30 cellular contexts compared by ENCODE assay signal in the genomic region with DNA sequence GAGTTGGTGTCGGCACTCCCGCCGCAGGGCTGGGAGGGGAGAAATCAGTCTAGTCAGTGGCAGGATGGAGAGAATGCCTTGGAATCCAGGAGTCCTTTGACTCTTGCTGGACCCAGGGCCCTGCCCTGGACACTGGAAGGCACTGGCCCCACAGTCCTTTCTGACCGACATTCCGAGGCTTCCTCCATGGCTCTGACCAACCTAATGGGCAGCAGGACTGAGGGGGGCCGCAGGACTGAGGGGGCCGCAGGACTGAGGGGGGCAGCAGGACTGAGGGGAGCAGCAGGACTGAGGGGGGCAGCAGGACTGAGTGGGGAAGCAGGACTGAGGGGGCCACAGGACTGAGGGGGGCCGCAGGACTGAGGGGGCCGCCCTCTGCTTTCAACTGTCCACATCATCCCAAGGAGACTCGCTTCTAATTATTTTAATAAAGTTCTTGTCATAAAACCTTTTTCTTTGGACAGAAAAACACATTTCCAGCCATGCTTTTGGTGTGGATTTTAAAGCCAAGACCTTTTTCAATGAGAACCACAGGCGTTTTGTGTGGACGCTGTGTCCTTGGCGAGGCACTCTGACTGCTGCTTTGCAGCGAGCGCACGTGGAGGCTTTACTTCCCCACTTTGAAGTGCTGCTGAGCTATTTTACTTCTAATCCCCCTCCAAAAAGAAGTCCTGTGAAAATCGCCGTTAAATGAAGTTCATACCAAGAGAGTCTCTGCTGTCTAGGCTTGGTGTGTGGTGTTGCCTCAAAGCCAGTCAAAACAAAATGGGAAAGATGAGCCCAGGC.
"Had no signal": no experiment of that assay in that cellular context is flagged by ENCODE, and none has a peak within 500 bp of the region (broad histone marks: within the 10 kb centered on the region; RNA-seq: fewer than 3 reads in every experiment).

No MANE protein-coding gene starts in this region.

- ATAC-seq: esophagus mucosa; gastrocnemius medialis; left colon; naive thymus-derived CD8-positive, alpha-beta T cell; pancreas; right lobe of liver; upper lobe of right lung had no signal

- H3K36me3 ChIP-seq: colonic mucosa, uterus had no signal

- H3K4me1 ChIP-seq: colonic mucosa, gastrocnemius medialis, pancreas, right lobe of liver, upper lobe of right lung, uterus had no signal

- H3K27me3 ChIP-seq: colonic mucosa, gastrocnemius medialis, heart left ventricle, hepatocyte, neutrophil, pancreas, right lobe of liver, stomach, transverse colon, upper lobe of right lung, uterus had no signal

- H3K27ac Mint-ChIP-seq: dendritic cell treated with granulocyte-macrophage colony-stimulating factor and Interleukin-4, amounts not matched to agents 40 ng/mL and 50 ng/mL, for 4 days; endodermal cell; memory B cell; naive thymus-derived CD8-positive, alpha-beta T cell had no signal

- H3K4me3 ChIP-seq: colonic mucosa, gastrocnemius medialis, heart left ventricle, hepatocyte, lung, pancreas, right lobe of liver, stomach, transverse colon, upper lobe of right lung, uterus had no signal

- H3K9me3 Mint-ChIP-seq: central memory CD8-positive, alpha-beta T cell; dendritic cell treated with granulocyte-macrophage colony-stimulating factor and Interleukin-4, amounts not matched to agents 40 ng/mL and 50 ng/mL, for 4 days; endodermal cell; memory B cell; naive thymus-derived CD8-positive, alpha-beta T cell had no signal

- H3K4me3 Mint-ChIP-seq: central memory CD8-positive, alpha-beta T cell; dendritic cell treated with granulocyte-macrophage colony-stimulating factor and Interleukin-4, amounts not matched to agents 40 ng/mL and 50 ng/mL, for 4 days; endodermal cell; memory B cell; naive thymus-derived CD8-positive, alpha-beta T cell; nephron progenitor cell had no signal

- H3K9me3 ChIP-seq: colonic mucosa, gastrocnemius medialis, heart left ventricle, neutrophil, pancreas, right lobe of liver, stomach, transverse colon, upper lobe of right lung, uterus had no signal

- H3K27ac ChIP-seq: colonic mucosa, epithelial cell of prostate, gastrocnemius medialis, hepatocyte, neutrophil, pancreas, right lobe of liver, stomach, transverse colon, upper lobe of right lung, uterus had no signal

- H3K4me1 Mint-ChIP-seq: endodermal cell; naive thymus-derived CD8-positive, alpha-beta T cell had no signal

- H3K27me3 Mint-ChIP-seq: central memory CD8-positive, alpha-beta T cell; dendritic cell treated with granulocyte-macrophage colony-stimulating factor and Interleukin-4, amounts not matched to agents 40 ng/mL and 50 ng/mL, for 4 days; memory B cell; naive thymus-derived CD8-positive, alpha-beta T cell had no signal

- DNase-seq: colonic mucosa; effector CD8-positive, alpha-beta T cell; endodermal cell; foreskin fibroblast; kidney; left colon; naive thymus-derived CD8-positive, alpha-beta T cell; nephron progenitor cell; small intestine; stimulated activated CD4-positive, alpha-beta T cell treated with anti-CD3 and anti-CD28 coated beads, Interleukin-12 subunit alpha, Interleukin-12 subunit beta, amount 100 ng/mL, for 4 hours; stimulated activated CD4-positive, alpha-beta T cell treated with anti-CD3 and anti-CD28 coated beads, Interleukin-1b, Interleukin-23, amount 100 ng/mL, for 48 hours; stimulated activated CD4-positive, alpha-beta T cell treated with anti-CD3 and anti-CD28 coated beads, Interleukin-4, amount 100 ng/mL, for 1 hour; stimulated activated CD8-positive, alpha-beta memory T cell treated with anti-CD3 and anti-CD28 coated beads, Interleukin-4, amount 100 ng/mL, for 48 hours; stimulated activated naive CD4-positive, alpha-beta T cell treated with Interleukin-2 at 50 U/mL for 16 hours; stomach; transverse colon; upper lobe of right lung; uterus had no signal
